ENCODE assay signal across 14 cellular contexts in the genomic region with DNA sequence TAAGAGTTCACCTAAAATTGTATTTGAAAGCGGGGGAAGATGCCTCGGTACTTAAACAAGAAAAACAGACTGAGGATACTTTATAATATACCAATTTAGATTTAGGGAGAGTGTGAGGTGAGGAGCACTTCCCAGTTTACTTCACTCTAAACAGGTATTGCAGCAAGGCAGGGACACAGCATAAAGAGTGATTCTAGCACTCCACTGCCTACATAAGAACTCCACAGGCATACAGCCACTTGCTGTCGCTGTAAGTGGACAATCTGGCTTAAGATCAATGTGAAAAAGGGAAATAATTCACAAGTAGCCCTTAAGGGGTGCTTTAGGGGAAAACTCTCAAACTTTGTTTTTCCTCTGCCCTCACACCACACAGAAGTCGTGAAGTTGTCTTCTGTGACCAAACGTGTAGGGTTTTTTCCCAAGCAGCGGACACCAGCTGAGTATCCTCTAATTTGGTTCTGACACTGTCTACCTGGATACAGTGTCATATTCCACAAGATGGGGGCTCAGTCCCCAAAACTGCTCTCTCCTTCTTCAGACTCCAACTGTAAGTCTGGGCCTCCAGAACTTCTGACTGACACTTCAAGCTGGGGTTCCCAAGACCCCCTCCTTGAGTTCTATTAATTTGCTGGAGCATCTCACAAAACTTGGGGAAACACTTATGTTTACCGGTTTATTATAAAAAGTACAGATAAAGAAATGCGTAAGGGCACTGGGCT. TPM values are rescaled to one million over a fixed set of nuclear protein-coding genes. Genes with fewer than 3 reads are reported as not detected.
DNase-seq lines count a peak whose midpoint lies in the region; ATAC-seq and TF ChIP-seq lines count a peak whose summit lies in the region.
"Had no signal": no experiment of that assay in that cellular context is flagged by ENCODE, and none has a peak within 500 bp of the region (broad histone marks: within the 10 kb centered on the region; RNA-seq: fewer than 3 reads in every experiment).

No MANE protein-coding gene starts in this region.

- H3K4me3 ChIP-seq in ACC112 (ENCODE audit: low read depth, low read length): no peak overlapping the region
- H3K4me3 ChIP-seq in DOHH2 (ENCODE audit: low read length): no peak overlapping the region
- H3K4me3 ChIP-seq in left lung: no peak overlapping the region
- H3K4me3 ChIP-seq: stomach had no signal

- no peak for DNase-seq in left lung
- no peak for DNase-seq in dedifferentiated amniotic fluid mesenchymal stem cell (ENCODE audit: extremely low spot score)
- no peak for DNase-seq in ACHN
- no peak for DNase-seq in H4 (ENCODE audit: low spot score)
- DNase-seq in iPS-NIHi11 (ENCODE audit: low spot score): no peak
- DNase-seq: anterior cingulate cortex, kidney, NCI-H510A treated with DMSO at 0.1 percent for 48 hours, stomach had no signal

- H3K4me3 Mint-ChIP-seq in activated T-helper 17 cell treated with anti-CD3 and anti-CD28 coated beads, Interleukin-2, amount 50 U/mL, for 72 hours: no peak overlapping the region
- H3K4me3 Mint-ChIP-seq: nephron had no signal

- H3K27me3 ChIP-seq in ACC112 (ENCODE audit: insufficient read depth, low read length) (no peaks in the 10 kb centered on the region), DOHH2 (ENCODE audit: control insufficient read depth, low read length) (no peaks in the 10 kb centered on the region), left lung (no peaks in the 10 kb centered on the region)
- H3K27me3 ChIP-seq: stomach had no signal

- H3K4me1 ChIP-seq in ACC112 (ENCODE audit: control insufficient read depth, insufficient read depth, low read length, unreplicated experiment) (peaks cover 42% of the 10 kb centered on the region), DOHH2 (ENCODE audit: control insufficient read depth, low read length) (peaks cover 94% of the 10 kb centered on the region), left lung (peaks cover 2 to 91% of the 10 kb centered on the region in 2 donors)

- peak overlapping the region; percentile 37 for H3K4me2 ChIP-seq in DOHH2 (ENCODE audit: low read length)

- peaks cover 45% of the 10 kb centered on the region for H3K4me1 Mint-ChIP-seq in activated T-helper 17 cell treated with anti-CD3 and anti-CD28 coated beads, Interleukin-2, amount 50 U/mL, for 72 hours

- intact Hi-C loops in left lung (cut with DNase I): loop anchor here in 1 of 2 donors (10.0 kb wide), 1 partner anchor 127 kb away; the partner anchor contains the start of gene BCAS4

- no peak for ATAC-seq in activated T-helper 17 cell treated with anti-CD3 and anti-CD28 coated beads, Interleukin-2, amount 50 U/mL, for 72 hours (replicated peaks)
- peak; percentile 94 for ATAC-seq in left lung
- ATAC-seq: sciatic nerve had no signal

- in situ Hi-C loops in ACHN (cut with HindIII; ENCODE audit: low pct_ligation_motif_present, low pct_unique_long_range_greater_than_20kb, low sequenced_read_pairs): no loop called here

- H3K9me3 ChIP-seq in DOHH2 (ENCODE audit: control insufficient read depth, insufficient read depth, low read length): no peaks in the 10 kb centered on the region
- no peaks in the 10 kb centered on the region for H3K9me3 ChIP-seq in left lung
- H3K9me3 ChIP-seq: stomach had no signal

- H3F3A ChIP-seq in DOHH2 (ENCODE audit: control insufficient read depth, insufficient read depth): peaks cover 11% of the 10 kb centered on the region

- peaks cover 93% of the 10 kb centered on the region for H3K36me3 Mint-ChIP-seq in activated T-helper 17 cell treated with anti-CD3 and anti-CD28 coated beads, Interleukin-2, amount 50 U/mL, for 72 hours (ENCODE audit: low read depth)

- no peaks in the 10 kb centered on the region for H3K9me3 Mint-ChIP-seq in activated T-helper 17 cell treated with anti-CD3 and anti-CD28 coated beads, Interleukin-2, amount 50 U/mL, for 72 hours
- H3K9me3 Mint-ChIP-seq: nephron had no signal

- H4K20me1 ChIP-seq in DOHH2 (ENCODE audit: control insufficient read depth, insufficient read depth, low read depth, low read length): peaks cover 66% of the 10 kb centered on the region

- no peaks in the 10 kb centered on the region for H3K9me2 ChIP-seq in DOHH2 (replicated peaks; ENCODE audit: control insufficient read depth, low read length)

- no peak overlapping the region for H2AFZ ChIP-seq in ACC112 (ENCODE audit: low read length, unreplicated experiment)

- TF ChIP-seq CTCF in DOHH2 (IDR thresholded peaks at IDR 0.05; ENCODE audit: low read depth, low read length, poor library complexity, severe bottlenecking): no peak
- TF ChIP-seq CTCF in left lung (IDR thresholded peaks at IDR 0.05): no peak

- H3K36me3 ChIP-seq in ACC112 (ENCODE audit: insufficient read depth, low read length) (no peaks in the 10 kb centered on the region), DOHH2 (ENCODE audit: control insufficient read depth, low read length) (peaks cover 90% of the 10 kb centered on the region), left lung (peaks cover 0 to 7% of the 10 kb centered on the region in 2 donors)

- H3K79me2 ChIP-seq in ACC112 (ENCODE audit: control insufficient read depth, insufficient read depth, low read length, unreplicated experiment) (peaks cover 96% of the 10 kb centered on the region), DOHH2 (ENCODE audit: control insufficient read depth, low read length) (peaks cover 100% of the 10 kb centered on the region)

- H3K27ac ChIP-seq in ACC112 (ENCODE audit: low read depth, low read length) (peak overlapping the region; percentile 57; the same call in 1 of the 2 replicates), DOHH2 (ENCODE audit: low read depth, low read length) (no peak overlapping the region), left lung (peak overlapping the region; percentile 22 to 34)

- H3K27me3 Mint-ChIP-seq in activated T-helper 17 cell treated with anti-CD3 and anti-CD28 coated beads, Interleukin-2, amount 50 U/mL, for 72 hours: no peaks in the 10 kb centered on the region

- peak overlapping the region; percentile 75 for H3K27ac Mint-ChIP-seq in activated T-helper 17 cell treated with anti-CD3 and anti-CD28 coated beads, Interleukin-2, amount 50 U/mL, for 72 hours
- H3K27ac Mint-ChIP-seq: nephron had no signal

RNA-seq across cellular contexts. Expression of gene ADNP, which starts 9.3 kb away (rescaled TPM):
- total RNA-seq in activated T-helper 17 cell treated with anti-CD3 and anti-CD28 coated beads, Interleukin-2, amount 50 U/mL, for 72 hours: 10 to 100 TPM; 57.9 to 75.4 TPM
- 10 to 100 TPM; 51.9 to 58.7 TPM for total RNA-seq in left lung
- total RNA-seq in H4 (2014; rRNA removed; shearing (Covaris generic)): 18.1 and 18.8 TPM in 2 replicates

RNA-seq across cellular contexts. Expression of gene DPM1, which starts 36.4 kb away (rescaled TPM):
- 10 to 100 TPM; 43.0 to 57.4 TPM for total RNA-seq in activated T-helper 17 cell treated with anti-CD3 and anti-CD28 coated beads, Interleukin-2, amount 50 U/mL, for 72 hours
- 10 to 100 TPM; 31.9 to 33.0 TPM for total RNA-seq in left lung
- 115 and 141 TPM in 2 replicates for total RNA-seq in H4 (2014; rRNA removed; shearing (Covaris generic))

RNA-seq across cellular contexts. Expression of gene MOCS3, which starts 36.7 kb away (rescaled TPM):
- 1 to 10 TPM; 3.0 to 5.4 TPM for total RNA-seq in activated T-helper 17 cell treated with anti-CD3 and anti-CD28 coated beads, Interleukin-2, amount 50 U/mL, for 72 hours
- total RNA-seq in left lung: 1 to 10 TPM; 3.1 to 3.6 TPM
- 5.8 and 6.4 TPM in 2 replicates for total RNA-seq in H4 (2014; rRNA removed; shearing (Covaris generic))
